ENCODE assay signal across 2 cellular contexts in genomic region chr1:98940069-98940468, GRCh38.
TF ChIP-seq lines count a peak whose summit lies in the region.

No MANE protein-coding gene starts in this region.

TF ChIP-seq in IMR-90, 13 proteins besides CTCF, POLR2A, EP300 and RAD21:
- TF ChIP-seq FOS (IDR thresholded peaks at IDR 0.05; ENCODE audit: low read depth, low read length) = no peak
- TF ChIP-seq MXI1 (IDR thresholded peaks at IDR 0.05; ENCODE audit: borderline replicate concordance, low read depth, low read length) = no peak
- TF ChIP-seq, protein P1, sequence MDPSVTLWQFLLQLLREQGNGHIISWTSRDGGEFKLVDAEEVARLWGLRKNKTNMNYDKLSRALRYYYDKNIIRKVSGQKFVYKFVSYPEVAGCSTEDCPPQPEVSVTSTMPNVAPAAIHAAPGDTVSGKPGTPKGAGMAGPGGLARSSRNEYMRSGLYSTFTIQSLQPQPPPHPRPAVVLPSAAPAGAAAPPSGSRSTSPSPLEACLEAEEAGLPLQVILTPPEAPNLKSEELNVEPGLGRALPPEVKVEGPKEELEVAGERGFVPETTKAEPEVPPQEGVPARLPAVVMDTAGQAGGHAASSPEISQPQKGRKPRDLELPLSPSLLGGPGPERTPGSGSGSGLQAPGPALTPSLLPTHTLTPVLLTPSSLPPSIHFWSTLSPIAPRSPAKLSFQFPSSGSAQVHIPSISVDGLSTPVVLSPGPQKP (IDR thresholded peaks at IDR 0.05; ENCODE audit: borderline replicate concordance, low read depth, low read length) = no peak
- no peak for TF ChIP-seq BHLHE40 (IDR thresholded peaks at IDR 0.05; ENCODE audit: low read depth, low read length)
- TF ChIP-seq NFE2L2 (IDR thresholded peaks at IDR 0.05; ENCODE audit: low read depth, low read length) = no peak
- TF ChIP-seq MAFK (IDR thresholded peaks at IDR 0.05; ENCODE audit: low read depth, low read length) = no peak
- no peak for TF ChIP-seq MAZ (IDR thresholded peaks at IDR 0.05; ENCODE audit: borderline replicate concordance, low read depth, low read length)
- no peak for TF ChIP-seq RCOR1 (IDR thresholded peaks at IDR 0.05; ENCODE audit: insufficient replicate concordance, low read length)
- TF ChIP-seq RFX5 (IDR thresholded peaks at IDR 0.05; ENCODE audit: low read depth, low read length) = no peak
- TF ChIP-seq, protein P2, sequence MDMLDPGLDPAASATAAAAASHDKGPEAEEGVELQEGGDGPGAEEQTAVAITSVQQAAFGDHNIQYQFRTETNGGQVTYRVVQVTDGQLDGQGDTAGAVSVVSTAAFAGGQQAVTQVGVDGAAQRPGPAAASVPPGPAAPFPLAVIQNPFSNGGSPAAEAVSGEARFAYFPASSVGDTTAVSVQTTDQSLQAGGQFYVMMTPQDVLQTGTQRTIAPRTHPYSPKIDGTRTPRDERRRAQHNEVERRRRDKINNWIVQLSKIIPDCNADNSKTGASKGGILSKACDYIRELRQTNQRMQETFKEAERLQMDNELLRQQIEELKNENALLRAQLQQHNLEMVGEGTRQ (IDR thresholded peaks at IDR 0.05; ENCODE audit: low read depth, low read length) = no peak
- no peak for TF ChIP-seq CEBPB (IDR thresholded peaks at IDR 0.05; ENCODE audit: low read depth, low read length)
- TF ChIP-seq CHD1 (IDR thresholded peaks at IDR 0.05; ENCODE audit: low read depth, low read length) = no peak

TF ChIP-seq in GM12878, 131 proteins besides CTCF, POLR2A, EP300 and RAD21:
- TF ChIP-seq STAT1 (conservative IDR thresholded peaks at IDR 0.05) (no peak), HDAC2 (IDR thresholded peaks at IDR 0.05) (no peak), DPF2 (IDR thresholded peaks at IDR 0.05) (no peak), NFXL1 (IDR thresholded peaks at IDR 0.05; ENCODE audit: borderline replicate concordance) (no peak), JUNB (IDR thresholded peaks at IDR 0.05) (no peak), KDM1A (IDR thresholded peaks at IDR 0.05; ENCODE audit: borderline replicate concordance) (no peak), IRF4 (IDR thresholded peaks at IDR 0.05; ENCODE audit: low read depth, low read length) (no peak)
- TF ChIP-seq, protein P3, sequence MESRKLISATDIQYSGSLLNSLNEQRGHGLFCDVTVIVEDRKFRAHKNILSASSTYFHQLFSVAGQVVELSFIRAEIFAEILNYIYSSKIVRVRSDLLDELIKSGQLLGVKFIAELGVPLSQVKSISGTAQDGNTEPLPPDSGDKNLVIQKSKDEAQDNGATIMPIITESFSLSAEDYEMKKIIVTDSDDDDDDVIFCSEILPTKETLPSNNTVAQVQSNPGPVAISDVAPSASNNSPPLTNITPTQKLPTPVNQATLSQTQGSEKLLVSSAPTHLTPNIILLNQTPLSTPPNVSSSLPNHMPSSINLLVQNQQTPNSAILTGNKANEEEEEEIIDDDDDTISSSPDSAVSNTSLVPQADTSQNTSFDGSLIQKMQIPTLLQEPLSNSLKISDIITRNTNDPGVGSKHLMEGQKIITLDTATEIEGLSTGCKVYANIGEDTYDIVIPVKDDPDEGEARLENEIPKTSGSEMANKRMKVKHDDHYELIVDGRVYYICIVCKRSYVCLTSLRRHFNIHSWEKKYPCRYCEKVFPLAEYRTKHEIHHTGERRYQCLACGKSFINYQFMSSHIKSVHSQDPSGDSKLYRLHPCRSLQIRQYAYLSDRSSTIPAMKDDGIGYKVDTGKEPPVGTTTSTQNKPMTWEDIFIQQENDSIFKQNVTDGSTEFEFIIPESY (IDR thresholded peaks at IDR 0.05) = no peak
